In genomic region chr6:144564202-144564601, GRCh38 we compare ENCODE assay signal across 24 cellular contexts.
"Had no signal": no experiment of that assay in that cellular context is flagged by ENCODE, and none has a peak within 500 bp of the region (broad histone marks: within the 10 kb centered on the region; RNA-seq: fewer than 3 reads in every experiment).

No MANE protein-coding gene starts in this region.

- H3K4me2 ChIP-seq: SK-N-SH had no signal

- H3K9me3 ChIP-seq: SJSA1, SK-N-SH had no signal

- H3K27ac ChIP-seq: HL-60, SJSA1 had no signal

- ATAC-seq: T-cell had no signal

- FAIRE-seq: HTR-8/SVneo, RCC 7860 had no signal

- H3K9me2 ChIP-seq: SK-N-SH had no signal

- DNase-seq: KBM-7, MV-4-11, NCI-H1048, NCI-H1105, NCI-H1694, NCI-H187 treated with DMSO at 0.1 percent for 48 hours, NCI-H2029 treated with DMSO at 0.1 percent for 48 hours, NCI-H2171 treated with DMSO at 0.1 percent for 48 hours, NCI-H226, NCI-H446, NCI-H510A, NCI-H524 treated with DMSO at 0.1 percent for 48 hours, NCI-H69, NCI-H774, Right ventricle myocardium superior, RPMI8226, SIG-M5, SK-N-SH, SW 1271, T-cell had no signal

- H3K9ac ChIP-seq: SK-N-SH had no signal

- H3K4me3 ChIP-seq: SJSA1 had no signal

- H3K27me3 ChIP-seq: SJSA1 had no signal
